Comparison of ENCODE assay signal across 20 cellular contexts in the genomic region with DNA sequence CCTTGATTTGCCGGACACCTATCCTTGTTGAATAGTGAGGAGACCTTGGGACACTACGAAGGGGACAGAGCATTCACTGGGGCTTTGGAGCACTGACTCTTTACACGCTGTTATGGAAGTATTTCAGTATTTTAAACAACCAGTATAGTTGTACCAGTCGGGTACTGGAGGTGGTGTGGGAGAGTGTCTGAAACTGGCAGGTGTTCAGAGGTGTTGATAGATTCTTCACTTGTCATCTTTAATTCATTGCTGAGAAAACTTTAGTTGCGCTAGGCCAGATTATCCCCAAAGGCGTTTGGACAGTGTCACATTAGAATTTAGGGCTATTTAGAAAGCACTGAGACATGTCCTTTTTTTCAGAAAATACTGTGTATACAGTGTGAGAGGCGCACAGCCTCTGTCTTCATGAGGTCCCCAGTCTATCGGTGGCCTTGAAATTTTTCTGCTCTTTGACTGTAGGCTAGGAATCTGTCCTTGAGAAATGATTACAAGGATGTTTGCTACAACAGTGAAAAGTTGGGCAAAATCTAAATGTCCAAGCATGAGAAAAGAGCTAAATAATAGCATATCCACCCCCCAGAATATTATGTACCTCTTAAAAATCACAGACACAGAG.
DNase-seq lines count a peak whose midpoint lies in the region; ATAC-seq and TF ChIP-seq lines count a peak whose summit lies in the region.
"Had no signal": no experiment of that assay in that cellular context is flagged by ENCODE, and none has a peak within 500 bp of the region (broad histone marks: within the 10 kb centered on the region; RNA-seq: fewer than 3 reads in every experiment).

No MANE protein-coding gene starts in this region.

- peak overlapping the region; percentile 72 for H3K4me2 ChIP-seq in KMS-11
- H3K4me2 ChIP-seq: BLaER1 had no signal

- H3K27ac ChIP-seq in KMS-11: peak overlapping the region; percentile 67
- peak overlapping the region; percentile 81 for H3K27ac ChIP-seq in psoas muscle
- H3K27ac ChIP-seq: BLaER1, brain microvascular endothelial cell, SJCRH30, tibial nerve had no signal

- peaks cover 73% of the 10 kb centered on the region for H3K79me2 ChIP-seq in KMS-11 (ENCODE audit: insufficient read depth, low read depth)

- peaks cover 73% of the 10 kb centered on the region for H3K4me1 ChIP-seq in KMS-11 (ENCODE audit: low read depth, poor library complexity, severe bottlenecking)
- peaks cover 72% of the 10 kb centered on the region for H3K4me1 ChIP-seq in psoas muscle

- intact Hi-C loops in left ventricle myocardium superior (cut with micrococcal nuclease): loop anchor here (10.0 kb wide), 1 partner anchor 49 kb away; no protein-coding TSS in a partner anchor
- intact Hi-C loops in psoas muscle (cut with DNase I): loop anchor here (2.0 to 10.0 kb wide), 4 partner anchors 37 to 151 kb away; no protein-coding TSS in a partner anchor

- H3K27me3 ChIP-seq in KMS-11 (ENCODE audit: insufficient read depth, low read depth): no peaks in the 10 kb centered on the region
- no peaks in the 10 kb centered on the region for H3K27me3 ChIP-seq in psoas muscle (ENCODE audit: insufficient read depth in 3 of 3, low read length in 2 of 3)
- H3K27me3 ChIP-seq: BLaER1, brain microvascular endothelial cell, SJCRH30, tibial nerve had no signal

- H2AFZ ChIP-seq in KMS-11 (ENCODE audit: low read depth): no peak overlapping the region

- in situ Hi-C loops in G401 (cut with HindIII; ENCODE audit: low sequenced_read_pairs): no loop called here

- no peaks in the 10 kb centered on the region for H3K9me3 ChIP-seq in psoas muscle
- H3K9me3 ChIP-seq: BLaER1, SJCRH30, tibial nerve had no signal

- 34 to 49% (median 40%) methylated on average over 8 of the region's 8 CpGs for WGBS in psoas muscle, 3 donors

- DNase-seq in G401 (ENCODE audit: low spot score): peak; percentile 25
- DNase-seq in left ventricle myocardium superior: no peak
- no peak for DNase-seq in psoas muscle
- DNase-seq in HUDEP-2 (lab: John Stamatoyannopoulos, UW; ENCODE audit: unreplicated experiment in 76 of 76): no peak
- no peak for DNase-seq in COLO829 (ENCODE audit: low spot score)
- DNase-seq: activated B cell treated with CpG ODN at 0.5 μM for 24 hours; activated CD4-positive, alpha-beta T cell treated with anti-CD3 and anti-CD28 coated beads, Interleukin-2, amount 50 U/mL, for 4 hours; activated naive CD4-positive, alpha-beta T cell treated with anti-CD3 and anti-CD28 coated beads, Interleukin-2, amount 10 ng/mL, durations not matched to agents 7 days and 5 days; brain microvascular endothelial cell; effector CD4-positive, alpha-beta T cell; KBM-7; kidney; NK-92 treated with Interleukin-12 subunit alpha and Interleukin-12 subunit beta, amount 100 ng/mL, for 24 hours; PC-3; SJCRH30; stimulated activated CD4-positive, alpha-beta T cell treated with anti-CD3 and anti-CD28 coated beads, Interleukin-2, amount 100 ng/mL, for 24 hours had no signal

- peaks cover 19% of the 10 kb centered on the region for H4K20me1 ChIP-seq in KMS-11 (ENCODE audit: insufficient read depth)
- H4K20me1 ChIP-seq: BLaER1 had no signal

- H3K4me3 ChIP-seq in KMS-11 (IDR thresholded peaks at IDR 0.05; ENCODE audit: insufficient read depth, low read depth, low read length) (no peak overlapping the region), psoas muscle (no peak overlapping the region)
- H3K4me3 ChIP-seq: BLaER1, SJCRH30, tibial nerve had no signal

- TF ChIP-seq CTCF in KMS-11 (conservative IDR thresholded peaks at IDR 0.05; ENCODE audit: low read depth, low read length) (no peak), psoas muscle (IDR thresholded peaks at IDR 0.05) (no peak)

- H3K36me3 ChIP-seq in KMS-11 (ENCODE audit: insufficient read depth) (no peaks in the 10 kb centered on the region), psoas muscle (ENCODE audit: insufficient read depth in 1 of 2, low read depth in 1 of 2) (no peaks in the 10 kb centered on the region)
- H3K36me3 ChIP-seq: BLaER1, tibial nerve had no signal

- H3K9ac ChIP-seq in KMS-11: no peak overlapping the region; the same call in 1 of the 2 replicates
- H3K9ac ChIP-seq: BLaER1 had no signal

- peak; percentile 5 for ATAC-seq in left ventricle myocardium superior
- ATAC-seq in psoas muscle: peak in 3 of 4 donors; percentile 12 to 22 (median 16)
- no peak for ATAC-seq in GM21528 (IDR thresholded peaks at IDR 0.05; ENCODE audit: low FRiP score, unreplicated experiment)
- ATAC-seq: PC-3 had no signal
